In genomic region chr18:21663615-21664014, GRCh38 we compare ENCODE assay signal across 12 cellular contexts.
"Had no signal": no experiment of that assay in that cellular context is flagged by ENCODE, and none has a peak within 500 bp of the region (broad histone marks: within the 10 kb centered on the region; RNA-seq: fewer than 3 reads in every experiment).

No MANE protein-coding gene starts in this region.

- H3K9me3 ChIP-seq: gastrocnemius medialis had no signal

- H3K4me1 ChIP-seq: gastrocnemius medialis had no signal

- H3K4me3 ChIP-seq: gastrocnemius medialis, hepatocyte had no signal

- ATAC-seq: activated CD8-positive, alpha-beta memory T cell treated with anti-CD3 and anti-CD28 coated beads, Interleukin-2, amount 10 ng/mL, durations not matched to agents 7 days and 5 days; gastrocnemius medialis had no signal

- H3K36me3 ChIP-seq: gastrocnemius medialis had no signal

- H3K27me3 ChIP-seq: gastrocnemius medialis, hepatocyte had no signal

- DNase-seq: activated CD4-positive, alpha-beta T cell treated with anti-CD3 and anti-CD28 coated beads for 1 hour; activated CD4-positive, alpha-beta T cell treated with anti-CD3 and anti-CD28 coated beads, Interleukin-2, amount 50 U/mL, for 48 hours; activated CD8-positive, alpha-beta memory T cell treated with anti-CD3 and anti-CD28 coated beads, Interleukin-2, amount 10 ng/mL, durations not matched to agents 7 days and 5 days; activated effector memory CD4-positive, alpha-beta T cell treated with Interleukin-2 at 50 U/mL for 16 hours; activated T-cell treated with anti-CD3 and anti-CD28 coated beads, Interleukin-2, amount 50 U/mL, for 24 hours; amygdala; effector CD4-positive, alpha-beta T cell; kidney glomerular epithelial cell; naive B cell; stimulated activated naive CD4-positive, alpha-beta T cell treated with Interleukin-2 at 50 U/mL for 16 hours had no signal

- H3K27ac ChIP-seq: gastrocnemius medialis, hepatocyte had no signal
